1 cellular context compared by ENCODE assay signal in genomic region chrX:48827654-48827968, GRCh38.
TF ChIP-seq lines count a peak whose summit lies in the region.

No MANE protein-coding gene starts in this region.

TF ChIP-seq in H1, 55 proteins besides CTCF, POLR2A, EP300 and RAD21:
- TF ChIP-seq KDM4A (IDR thresholded peaks at IDR 0.05; ENCODE audit: low read depth, low read length, severe bottlenecking) (no peak), FOSL1 (IDR thresholded peaks at IDR 0.05; ENCODE audit: insufficient read depth, low read depth, low read length) (no peak), SP2 (IDR thresholded peaks at IDR 0.05; ENCODE audit: low read length) (no peak), NANOG (IDR thresholded peaks at IDR 0.05; ENCODE audit: insufficient read depth, low read depth, low read length, poor library complexity, severe bottlenecking) (no peak), KDM5A (IDR thresholded peaks at IDR 0.05; ENCODE audit: low read length) (no peak), TAF1 (IDR thresholded peaks at IDR 0.05; ENCODE audit: low read depth, low read length) (no peak), SIX5 (IDR thresholded peaks at IDR 0.05; ENCODE audit: low read depth, low read length) (no peak), POLR2AphosphoS5 (IDR thresholded peaks at IDR 0.05; ENCODE audit: low read depth, low read length) (no peak), ASH2L (IDR thresholded peaks at IDR 0.05; ENCODE audit: low read length) (no peak), BRCA1 (IDR thresholded peaks at IDR 0.05; ENCODE audit: low read depth, low read length) (no peak), E2F6 (IDR thresholded peaks at IDR 0.05) (no peak), TCF12 (IDR thresholded peaks at IDR 0.05; ENCODE audit: low read depth, low read length) (no peak), HDAC2 (IDR thresholded peaks at IDR 0.05; ENCODE audit: borderline replicate concordance in 1 of 2, low read depth in 2 of 2, low read length in 2 of 2) (no peak), CEBPB (IDR thresholded peaks at IDR 0.05; ENCODE audit: low read depth, low read length) (no peak), TEAD4 (IDR thresholded peaks at IDR 0.05; ENCODE audit: low read depth, low read length) (no peak)
